10 cellular contexts compared by ENCODE assay signal in genomic region chr22:19035474-19036228, GRCh38.
DNase-seq lines count a peak whose midpoint lies in the region; ATAC-seq and TF ChIP-seq lines count a peak whose summit lies in the region.
"Had no signal": no experiment of that assay in that cellular context is flagged by ENCODE, and none has a peak within 500 bp of the region (broad histone marks: within the 10 kb centered on the region; RNA-seq: fewer than 3 reads in every experiment).

No MANE protein-coding gene starts in this region.

- ATAC-seq in HG02763 (IDR thresholded peaks at IDR 0.05; ENCODE audit: unreplicated experiment): no peak

- H3K4ac ChIP-seq in mesendoderm (ENCODE audit: low read depth, low read length): no peak overlapping the region

- no peak overlapping the region for H2AFZ ChIP-seq in hepatocyte

- H3K79me2 ChIP-seq in mesendoderm (ENCODE audit: control insufficient read depth, insufficient read depth, low read length): no peaks in the 10 kb centered on the region
- no peaks in the 10 kb centered on the region for H3K79me2 ChIP-seq in hepatocyte

- H3K27ac ChIP-seq in mesendoderm (ENCODE audit: low read depth, low read length) (no peak overlapping the region), hepatocyte (no peak overlapping the region)
- H3K27ac ChIP-seq: sigmoid colon had no signal

- H3K4me1 ChIP-seq in mesendoderm (ENCODE audit: control insufficient read depth, low read depth, low read length) (no peaks in the 10 kb centered on the region), hepatocyte (ENCODE audit: insufficient read depth) (no peaks in the 10 kb centered on the region)
- H3K4me1 ChIP-seq: sigmoid colon had no signal

- no peak overlapping the region for H4K8ac ChIP-seq in mesendoderm (ENCODE audit: low read depth, low read length)

- H3K23ac ChIP-seq in mesendoderm (ENCODE audit: low read length): no peak overlapping the region

- no peak overlapping the region for H3K18ac ChIP-seq in mesendoderm (ENCODE audit: low read length)

- no peak overlapping the region for H3K56ac ChIP-seq in mesendoderm (ENCODE audit: low read length)

- H2AK5ac ChIP-seq in mesendoderm (ENCODE audit: low read length): no peak overlapping the region

- no peak overlapping the region for H2BK5ac ChIP-seq in mesendoderm (ENCODE audit: low read length)

- H3K36me3 ChIP-seq in mesendoderm (ENCODE audit: control insufficient read depth, insufficient read depth, low read length): no peaks in the 10 kb centered on the region
- no peaks in the 10 kb centered on the region for H3K36me3 ChIP-seq in hepatocyte (replicated peaks; ENCODE audit: insufficient read depth, low read depth)

- no peaks in the 10 kb centered on the region for H3K9me3 ChIP-seq in hepatocyte (ENCODE audit: low read depth)
- H3K9me3 ChIP-seq: sigmoid colon had no signal

- TF ChIP-seq CTCF in NB4 (IDR thresholded peaks at IDR 0.05; ENCODE audit: low read depth, low read length) (peak; percentile 35), hepatocyte (IDR thresholded peaks at IDR 0.05; ENCODE audit: poor library complexity) (no peak)

- no CpG with 5 or more reads among the region's 14 CpGs for WGBS in mesendoderm (ENCODE audit: extremely low coverage, insufficient coverage, low lambda C conversion rate)
- WGBS in hepatocyte (ENCODE audit: low lambda C conversion rate, missing lambda C conversion rate): 52% methylated on average over 14 of the region's 14 CpGs

- H3K4me2 ChIP-seq in mesendoderm (ENCODE audit: low read length): no peak overlapping the region
- H3K4me2 ChIP-seq in hepatocyte: no peak overlapping the region

- H2BK15ac ChIP-seq in mesendoderm (replicated peaks; ENCODE audit: low read depth): no peak overlapping the region

- DNase-seq in EH (ENCODE audit: low read depth) (peak; percentile 18), NB4 (ENCODE audit: low read depth) (peak; percentile 65), astrocyte of the hippocampus (ENCODE audit: low read depth, low spot score) (peak; percentile 31), mesendoderm (peak; percentile 68), HK-2 (ENCODE audit: unreplicated experiment) (no peak), hepatocyte (ENCODE audit: low spot score) (no peak)
- DNase-seq: hypothalamus, NCI-H1417 treated with DMSO at 0.1 percent for 48 hours, sigmoid colon had no signal

- no peak for TF ChIP-seq POLR2A in NB4 (IDR thresholded peaks at IDR 0.05; ENCODE audit: extremely low read depth, insufficient read length)

- H3K4me3 ChIP-seq in NB4 (ENCODE audit: low read depth, low read length) (no peak overlapping the region), mesendoderm (ENCODE audit: low read length) (no peak overlapping the region), hepatocyte (no peak overlapping the region)
- H3K4me3 ChIP-seq: sigmoid colon had no signal

- H4K20me1 ChIP-seq in hepatocyte (ENCODE audit: insufficient read depth, poor library complexity, severe bottlenecking): no peaks in the 10 kb centered on the region

- H3K27me3 ChIP-seq in mesendoderm (ENCODE audit: insufficient read depth, low read length, poor library complexity): no peaks in the 10 kb centered on the region
- peaks cover 3% of the 10 kb centered on the region for H3K27me3 ChIP-seq in hepatocyte

- no peak overlapping the region for H3K9ac ChIP-seq in mesendoderm (ENCODE audit: low read length)

- no peaks in the 10 kb centered on the region for H3K79me1 ChIP-seq in mesendoderm (ENCODE audit: low read length)

- H3K9me2 ChIP-seq in hepatocyte (replicated peaks; ENCODE audit: insufficient read depth): no peaks in the 10 kb centered on the region

- H4K5ac ChIP-seq in mesendoderm (ENCODE audit: low read length): no peak overlapping the region

- H2BK120ac ChIP-seq in mesendoderm (ENCODE audit: low read depth, low read length): no peak overlapping the region

Comparison
In these comparisons a context has a peak if more than half of its experiments do, and no peak if none do; other contexts are left out.
1. DNase-seq: peak in EH (single experiment), NB4 (single experiment), astrocyte of the hippocampus (single experiment) and mesendoderm (single experiment); none in HK-2 (single experiment) and hepatocyte (single experiment).